ENCODE assay signal across 17 cellular contexts in the genomic region with DNA sequence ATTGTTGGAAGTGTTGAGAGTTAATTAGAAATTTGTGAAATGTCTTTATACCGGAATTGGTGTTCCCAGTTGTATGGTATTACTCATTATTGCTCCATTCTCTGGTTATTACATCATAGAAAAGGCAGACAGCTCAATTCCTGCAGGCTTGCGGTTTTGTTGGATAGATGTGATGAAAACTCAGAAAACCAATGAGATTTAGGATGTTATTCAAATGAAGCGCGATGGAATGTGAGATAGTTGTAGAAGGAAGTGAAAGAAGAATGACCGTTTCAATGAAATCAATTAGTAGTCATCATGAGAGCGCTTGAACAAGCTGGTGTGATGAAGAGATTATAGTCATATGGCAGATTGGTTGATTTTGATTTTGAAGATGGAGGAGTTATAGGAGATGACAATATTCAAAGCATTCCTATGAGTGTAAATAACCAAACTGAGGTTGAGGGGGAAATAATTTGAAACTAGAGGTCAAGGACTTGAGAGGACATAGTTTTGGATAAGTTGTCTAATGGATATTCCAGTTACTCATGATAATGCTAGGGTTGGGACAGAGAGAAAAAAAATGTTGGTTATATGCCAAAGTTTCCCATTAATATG.
A peak's percentile ranks its signal among the peaks of the same experiment; 100 is the strongest.
DNase-seq lines count a peak whose midpoint lies in the region; ATAC-seq, FAIRE-seq and TF ChIP-seq lines count a peak whose summit lies in the region.
"Had no signal": no experiment of that assay in that cellular context is flagged by ENCODE, and none has a peak within 500 bp of the region (broad histone marks: within the 10 kb centered on the region; RNA-seq: fewer than 3 reads in every experiment).

No MANE protein-coding gene starts in this region.

- no peak overlapping the region for H3K9ac ChIP-seq in OCI-LY3 (ENCODE audit: low read length)
- no peak overlapping the region for H3K9ac ChIP-seq in GM12878 (ENCODE audit: control insufficient read depth, insufficient read depth, low read length)

- H3K79me2 ChIP-seq in OCI-LY3 (ENCODE audit: low read length) (no peaks in the 10 kb centered on the region), GM12878 (ENCODE audit: control insufficient read depth, insufficient read depth, low read length) (no peaks in the 10 kb centered on the region)

- no peak for TF ChIP-seq POLR2A in H54 (IDR thresholded peaks at IDR 0.05; ENCODE audit: low read depth, low read length)
- no peak for TF ChIP-seq POLR2A in GM12878 (IDR thresholded peaks at IDR 0.05; ENCODE audit: low read depth, low read length)

- FAIRE-seq in H54 (lab: Jason Lieb, UNC) = peak; percentile 57
- FAIRE-seq in GM12878 (lab: Jason Lieb, UNC) = no peak

- CTCF ChIA-PET in GM12878 (lab: Yijun Ruan, JAX) = interaction anchor here (1.5 to 2.0 kb wide), 2 partner anchors 16 to 55 kb away, joined by 4 to 7 read pairs; no protein-coding TSS in a partner anchor
- CTCF ChIA-PET in activated CD4-positive, alpha-beta memory T cell treated with anti-CD3 and anti-CD28 coated beads for 36 hours (lab: Charles Lee) = no interaction called here

- no peak for TF ChIP-seq EP300 in GM12878 (IDR thresholded peaks at IDR 0.05; ENCODE audit: borderline replicate concordance in 1 of 2, control insufficient read depth in 1 of 2, low read depth in 2 of 2, low read length in 2 of 2)

- WGBS in GM12878 (ENCODE audit: insufficient coverage, insufficient replicate concordance, low lambda C conversion rate, missing lambda C conversion rate) = 35% methylated on average over 6 of the region's 6 CpGs

- H3K36me3 ChIP-seq in OCI-LY3 (replicated peaks; ENCODE audit: low read depth, low read length) = no peaks in the 10 kb centered on the region
- H3K36me3 ChIP-seq in GM12878 (ENCODE audit: control insufficient read depth in 2 of 2, insufficient read depth in 2 of 2, low read length in 1 of 2) = no peaks in the 10 kb centered on the region

- no peaks in the 10 kb centered on the region for H3K4me1 Mint-ChIP-seq in activated CD4-positive, alpha-beta memory T cell treated with anti-CD3 and anti-CD28 coated beads for 36 hours (ENCODE audit: low read depth)
- no peaks in the 10 kb centered on the region for H3K4me1 Mint-ChIP-seq in activated T-cell treated with anti-CD3 and anti-CD28 coated beads, Interleukin-2, amount 50 U/mL, for 24 hours (ENCODE audit: low read depth)
- H3K4me1 Mint-ChIP-seq: activated naive CD8-positive, alpha-beta T cell treated with anti-CD3 and anti-CD28 coated beads, Interleukin-2, amount 50 U/mL, for 24 hours; CD4-positive, alpha-beta memory T cell; stimulated activated effector memory CD8-positive, alpha-beta T cell treated with anti-CD3 and anti-CD28 coated beads, Interleukin-12 subunit alpha, Interleukin-12 subunit beta, amount 100 ng/mL, for 72 hours had no signal

- no peaks in the 10 kb centered on the region for H3K27me3 ChIP-seq in OCI-LY3 (ENCODE audit: low read depth, low read length)
- H3K27me3 ChIP-seq in GM12878 (replicated peaks in 1 of 2; ENCODE audit: control insufficient read depth in 2 of 2, insufficient read depth in 2 of 2, low read length in 1 of 2) = no peaks in the 10 kb centered on the region

- 0 out of 2 replicates have a peak overlapping the region, but pooled peaks have one; percentile 7 for H3K4me2 ChIP-seq in OCI-LY3 (ENCODE audit: low read length)
- H3K4me2 ChIP-seq in GM12878 (ENCODE audit: control insufficient read depth, insufficient read depth) = no peak overlapping the region

- no peaks in the 10 kb centered on the region for H3K9me3 ChIP-seq in OCI-LY3 (ENCODE audit: insufficient read depth, low read length)
- no peaks in the 10 kb centered on the region for H3K9me3 ChIP-seq in GM12878 (replicated peaks; ENCODE audit: control insufficient read depth, insufficient read depth, low read length)

- TF ChIP-seq RAD21 in GM12878 (IDR thresholded peaks at IDR 0.05; ENCODE audit: insufficient read depth, low read depth, low read length) = no peak

- in situ Hi-C loops in GM12878 (cut with MboI) = no loop called here

- H4K20me1 ChIP-seq in OCI-LY3 (ENCODE audit: insufficient read depth, low read length) = no peaks in the 10 kb centered on the region
- H4K20me1 ChIP-seq in GM12878 (ENCODE audit: control insufficient read depth, insufficient read depth) = no peaks in the 10 kb centered on the region

- H3K36me3 Mint-ChIP-seq in activated CD4-positive, alpha-beta memory T cell treated with anti-CD3 and anti-CD28 coated beads for 36 hours = no peaks in the 10 kb centered on the region
- H3K36me3 Mint-ChIP-seq in activated T-cell treated with anti-CD3 and anti-CD28 coated beads, Interleukin-2, amount 50 U/mL, for 24 hours (ENCODE audit: low read depth) = no peaks in the 10 kb centered on the region
- H3K36me3 Mint-ChIP-seq: CD4-positive, alpha-beta memory T cell; stimulated activated effector memory CD8-positive, alpha-beta T cell treated with anti-CD3 and anti-CD28 coated beads, Interleukin-12 subunit alpha, Interleukin-12 subunit beta, amount 100 ng/mL, for 72 hours had no signal

- H3K27me3 Mint-ChIP-seq in activated CD4-positive, alpha-beta memory T cell treated with anti-CD3 and anti-CD28 coated beads for 36 hours = no peaks in the 10 kb centered on the region
- no peaks in the 10 kb centered on the region for H3K27me3 Mint-ChIP-seq in activated T-cell treated with anti-CD3 and anti-CD28 coated beads, Interleukin-2, amount 50 U/mL, for 24 hours
- H3K27me3 Mint-ChIP-seq: activated naive CD8-positive, alpha-beta T cell treated with anti-CD3 and anti-CD28 coated beads, Interleukin-2, amount 50 U/mL, for 24 hours; CD4-positive, alpha-beta memory T cell had no signal

- H2AFZ ChIP-seq in OCI-LY3 (ENCODE audit: low read depth, low read length) (no peak overlapping the region), GM12878 (ENCODE audit: control insufficient read depth, low read depth, low read length) (no peak overlapping the region)

- DNase-seq in H54 (ENCODE audit: insufficient read length, low spot score) = no peak
- no peak for DNase-seq in GM12878 (ENCODE audit: low read depth, low spot score)
- peak; percentile 29 for DNase-seq in retinal pigment epithelial cell (ENCODE audit: low read depth)
- no peak for DNase-seq in activated CD4-positive, alpha-beta memory T cell treated with anti-CD3 and anti-CD28 coated beads for 36 hours
- DNase-seq in NCI-H2107 treated with DMSO at 0.1 percent for 48 hours (lab: John Stamatoyannopoulos, UW; ENCODE audit: unreplicated experiment) = no peak
- no peak for DNase-seq in activated T-cell treated with anti-CD3 and anti-CD28 coated beads, Interleukin-2, amount 50 U/mL, for 24 hours
- DNase-seq: activated CD8-positive, alpha-beta memory T cell treated with anti-CD3 and anti-CD28 coated beads, Interleukin-2, amount 50 U/mL, for 4 hours; activated naive CD8-positive, alpha-beta T cell treated with anti-CD3 and anti-CD28 coated beads, Interleukin-2, amount 50 U/mL, for 24 hours; CD4-positive, alpha-beta memory T cell; HCEC 1CT; retina; stimulated activated CD4-positive, alpha-beta T cell treated with anti-CD3 and anti-CD28 coated beads, Interleukin-4, amount 100 ng/mL, for 24 hours had no signal

- H3K4me1 ChIP-seq in OCI-LY3 (ENCODE audit: low read length) (peaks cover 11% of the 10 kb centered on the region; the same call in 1 of the 2 replicates), GM12878 (ENCODE audit: control insufficient read depth, insufficient read depth, low read length) (no peaks in the 10 kb centered on the region)

- peaks cover 7% of the 10 kb centered on the region for H3K9me3 Mint-ChIP-seq in activated CD4-positive, alpha-beta memory T cell treated with anti-CD3 and anti-CD28 coated beads for 36 hours
- H3K9me3 Mint-ChIP-seq in activated T-cell treated with anti-CD3 and anti-CD28 coated beads, Interleukin-2, amount 50 U/mL, for 24 hours = peaks cover 7% of the 10 kb centered on the region

- H3K27ac ChIP-seq in OCI-LY3 (ENCODE audit: low read length) (no peak overlapping the region), GM12878 (ENCODE audit: control insufficient read depth, insufficient read depth) (no peak overlapping the region)
- H3K27ac ChIP-seq: coronary artery, HL-60 had no signal

- H3K4me3 ChIP-seq in OCI-LY3 (ENCODE audit: low read length) (no peak overlapping the region), GM12878 (no peak overlapping the region), retinal pigment epithelial cell (ENCODE audit: low read length) (no peak overlapping the region)
- H3K4me3 ChIP-seq: coronary artery, lung had no signal

- intact Hi-C loops in GM12878 (cut with micrococcal nuclease; ENCODE audit: unreplicated experiment) = loop anchor here (5.0 kb wide), 1 partner anchor 54 kb away; no protein-coding TSS in a partner anchor
- intact Hi-C loops in activated CD4-positive, alpha-beta memory T cell treated with anti-CD3 and anti-CD28 coated beads for 36 hours (cut with micrococcal nuclease) = no loop called here

- ATAC-seq in GM12878 = peak; percentile 52
- ATAC-seq: activated naive CD8-positive, alpha-beta T cell treated with anti-CD3 and anti-CD28 coated beads, Interleukin-2, amount 50 U/mL, for 24 hours; stimulated activated effector memory CD8-positive, alpha-beta T cell treated with anti-CD3 and anti-CD28 coated beads, Interleukin-12 subunit alpha, Interleukin-12 subunit beta, amount 100 ng/mL, for 72 hours had no signal

- BruUV-seq in GM12878 (replicated peaks; lab: Mats Ljungman, UMichigan) = no TSS peak

- H3K27ac Mint-ChIP-seq in activated CD4-positive, alpha-beta memory T cell treated with anti-CD3 and anti-CD28 coated beads for 36 hours = no peak overlapping the region
- no peak overlapping the region for H3K27ac Mint-ChIP-seq in activated T-cell treated with anti-CD3 and anti-CD28 coated beads, Interleukin-2, amount 50 U/mL, for 24 hours
- H3K27ac Mint-ChIP-seq: activated naive CD8-positive, alpha-beta T cell treated with anti-CD3 and anti-CD28 coated beads, Interleukin-2, amount 50 U/mL, for 24 hours; CD4-positive, alpha-beta memory T cell; stimulated activated effector memory CD8-positive, alpha-beta T cell treated with anti-CD3 and anti-CD28 coated beads, Interleukin-12 subunit alpha, Interleukin-12 subunit beta, amount 100 ng/mL, for 72 hours had no signal

- RAD21 ChIA-PET in GM12878 (lab: Charles Lee; ENCODE audit: unreplicated experiment) = interaction anchor here (1.0 to 2.1 kb wide), 3 partner anchors 10 to 70 kb away, joined by 3 to 6 read pairs (median 3); no protein-coding TSS in a partner anchor

- no peak for TF ChIP-seq CTCF in OCI-LY3 (IDR thresholded peaks at IDR 0.05; ENCODE audit: low read depth, low read length)
- TF ChIP-seq CTCF in GM12878 (IDR thresholded peaks at IDR 0.05 in 2 of 3, conservative IDR thresholded peaks at IDR 0.05 in 1 of 3; ENCODE audit: control insufficient read depth in 2 of 3, extremely low read depth in 1 of 3, insufficient read depth in 1 of 3, low read depth in 3 of 3, low read length in 3 of 3) = no peak
- no peak for TF ChIP-seq CTCF in retinal pigment epithelial cell (conservative IDR thresholded peaks at IDR 0.05; ENCODE audit: low read depth, low read length)

- SMC1A ChIA-PET in GM12878 (lab: Charles Lee; ENCODE audit: uncharacterized antibody, unreplicated experiment) = interaction anchor here (1.0 to 2.4 kb wide), 7 partner anchors 11 to 75 kb away, joined by 3 to 7 read pairs (median 4); no protein-coding TSS in a partner anchor

- H3K4me3 Mint-ChIP-seq in activated CD4-positive, alpha-beta memory T cell treated with anti-CD3 and anti-CD28 coated beads for 36 hours = no peak overlapping the region
- H3K4me3 Mint-ChIP-seq in activated T-cell treated with anti-CD3 and anti-CD28 coated beads, Interleukin-2, amount 50 U/mL, for 24 hours = no peak overlapping the region
- H3K4me3 Mint-ChIP-seq: activated naive CD8-positive, alpha-beta T cell treated with anti-CD3 and anti-CD28 coated beads, Interleukin-2, amount 50 U/mL, for 24 hours; stimulated activated effector memory CD8-positive, alpha-beta T cell treated with anti-CD3 and anti-CD28 coated beads, Interleukin-12 subunit alpha, Interleukin-12 subunit beta, amount 100 ng/mL, for 72 hours had no signal

- POLR2A ChIA-PET in GM12878 (lab: Charles Lee) = no interaction called here
- POLR2A ChIA-PET in activated CD4-positive, alpha-beta memory T cell treated with anti-CD3 and anti-CD28 coated beads for 36 hours (lab: Charles Lee) = no interaction called here
